26 cellular contexts compared by ENCODE assay signal in genomic region chr2:138898855-138899254, GRCh38.
"Had no signal": no experiment of that assay in that cellular context is flagged by ENCODE, and none has a peak within 500 bp of the region (broad histone marks: within the 10 kb centered on the region; RNA-seq: fewer than 3 reads in every experiment).

No MANE protein-coding gene starts in this region.

- H3K4me2 ChIP-seq: neural progenitor cell had no signal

- H3K4me3 ChIP-seq: neural progenitor cell, ovary, psoas muscle, right lobe of liver, sigmoid colon, stomach, thoracic aorta, thyroid gland, tibial nerve, upper lobe of left lung, vagina had no signal

- ATAC-seq: natural killer cell; psoas muscle; right cardiac atrium; right lobe of liver; stimulated activated effector memory CD8-positive, alpha-beta T cell treated with anti-CD3 and anti-CD28 coated beads, Interleukin-12 subunit alpha, Interleukin-12 subunit beta, amount 100 ng/mL, for 72 hours; stimulated activated naive B cell treated with anti-CD40 and anti-IgM and Interleukin-4, amounts not matched to agents 10 μg/mL and 1 μg/mL and 100 μg/mL, for 72 hours had no signal

- H3K4me1 ChIP-seq: neural progenitor cell, parathyroid adenoma, psoas muscle, right lobe of liver, sigmoid colon, stomach, thyroid gland, tibial nerve, upper lobe of left lung, vagina had no signal

- H3K9me3 ChIP-seq: ovary, psoas muscle, right lobe of liver, sigmoid colon, thoracic aorta, thyroid gland, upper lobe of left lung, vagina had no signal

- FAIRE-seq: urothelium cell line had no signal

- H3K27ac ChIP-seq: neural progenitor cell, ovary, parathyroid adenoma, psoas muscle, right lobe of liver, sigmoid colon, stomach, thoracic aorta, thyroid gland, tibial nerve, upper lobe of left lung, vagina had no signal

- DNase-seq: natural killer cell; occipital lobe; ovary; posterior cingulate gyrus; psoas muscle; right cardiac atrium; right lobe of liver; sigmoid colon; small intestine; stimulated activated CD4-positive, alpha-beta T cell treated with anti-CD3 and anti-CD28 coated beads, Interleukin-15, amount 100 ng/mL, for 24 hours; stimulated activated CD4-positive, alpha-beta T cell treated with anti-CD3 and anti-CD28 coated beads, Interleukin-2, amount 100 ng/mL, for 24 hours; stimulated activated CD4-positive, alpha-beta T cell treated with anti-CD3 and anti-CD28 coated beads, Interleukin-2, amount 100 ng/mL, for 48 hours; stimulated activated CD4-positive, alpha-beta T cell treated with anti-CD3 and anti-CD28 coated beads, Interleukin-4, amount 100 ng/mL, for 24 hours; stimulated activated naive B cell treated with anti-CD40 and anti-IgM and Interleukin-4, amounts not matched to agents 10 μg/mL and 1 μg/mL and 100 μg/mL, for 72 hours; stimulated activated naive CD4-positive, alpha-beta T cell treated with Interleukin-2 at 50 U/mL for 16 hours; stomach; thyroid gland; trophoblast cell; upper lobe of left lung had no signal
